13 cellular contexts compared by ENCODE assay signal in the genomic region with DNA sequence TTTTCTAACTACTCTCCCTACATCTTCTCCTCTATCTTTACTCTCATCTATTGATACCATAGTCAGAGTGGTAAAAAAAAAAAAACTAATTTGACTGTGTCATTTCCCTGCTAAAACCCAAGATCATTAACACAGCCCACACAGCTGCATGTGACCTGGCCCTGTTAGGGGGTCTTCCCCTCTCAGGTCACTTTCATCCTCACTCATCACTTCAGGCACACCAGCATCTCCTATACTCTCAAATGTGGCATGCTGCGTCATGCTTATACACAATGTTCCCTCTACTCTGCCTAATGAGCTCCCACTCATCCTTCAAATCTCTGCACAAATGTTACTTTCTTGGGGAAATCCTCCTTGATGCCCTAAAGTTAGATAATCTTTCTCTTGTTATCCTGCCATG.
DNase-seq lines count a peak whose midpoint lies in the region; ATAC-seq and TF ChIP-seq lines count a peak whose summit lies in the region.
"Had no signal": no experiment of that assay in that cellular context is flagged by ENCODE, and none has a peak within 500 bp of the region (broad histone marks: within the 10 kb centered on the region; RNA-seq: fewer than 3 reads in every experiment).

No MANE protein-coding gene starts in this region.

- H3K9me3 ChIP-seq in body of pancreas, result no peaks in the 10 kb centered on the region
- H3K9me3 ChIP-seq: tibial nerve had no signal

- H3K4me3 ChIP-seq in body of pancreas, result no peak overlapping the region
- H3K4me3 ChIP-seq: cardiac muscle cell, tibial nerve had no signal

- H3K27ac ChIP-seq in body of pancreas, result no peak overlapping the region
- H3K27ac ChIP-seq: cardiac muscle cell, tibial nerve, WERI-Rb-1 had no signal

- no peaks in the 10 kb centered on the region for H3K4me1 ChIP-seq in body of pancreas

- POLR2A ChIA-PET in GM10248 (lab: Yijun Ruan, JAX), result no interaction called here

- ATAC-seq in GM18909 (IDR thresholded peaks at IDR 0.05; ENCODE audit: poor library complexity, unreplicated experiment) (peak; percentile 71), HG02852 (IDR thresholded peaks at IDR 0.05; ENCODE audit: unreplicated experiment) (peak; percentile 77), HG03558 (IDR thresholded peaks at IDR 0.05; ENCODE audit: extremely low read depth, unreplicated experiment) (peak; percentile 65), HG03521 (IDR thresholded peaks at IDR 0.05; ENCODE audit: unreplicated experiment) (no peak), body of pancreas (no peak)

- TF ChIP-seq POLR2A in body of pancreas (IDR thresholded peaks at IDR 0.05), result no peak

- H3K36me3 ChIP-seq in body of pancreas (replicated peaks in 1 of 2; ENCODE audit: insufficient read depth in 1 of 2, low read depth in 2 of 2), result no peaks in the 10 kb centered on the region
- H3K36me3 ChIP-seq: cardiac muscle cell, WERI-Rb-1 had no signal

- 97 to 100% methylated on average over 1 of the region's 1 CpG for WGBS in body of pancreas, 2 donors

- peak; percentile 28 for DNase-seq in GM10248 (ENCODE audit: extremely low spot score)
- DNase-seq in NCI-H748 treated with DMSO at 0.1 percent for 48 hours (lab: John Stamatoyannopoulos, UW), result no peak
- DNase-seq in body of pancreas, result no peak
- no peak for DNase-seq in dermis blood vessel endothelial cell
- DNase-seq: activated naive CD4-positive, alpha-beta T cell treated with anti-CD3 and anti-CD28 coated beads for 36 hours; OCI-M1; WERI-Rb-1 had no signal

- CTCF ChIA-PET in GM10248 (lab: Yijun Ruan, JAX), result interaction anchor here (0.9 to 1.4 kb wide), 2 partner anchors 20 to 46 kb away, joined by 3 read pairs; no protein-coding TSS in a partner anchor

- intact Hi-C loops in body of pancreas (cut with DNase I), result no loop called here

- no peaks in the 10 kb centered on the region for H3K27me3 ChIP-seq in body of pancreas
- H3K27me3 ChIP-seq: cardiac muscle cell, tibial nerve had no signal

- TF ChIP-seq CTCF in GM10248 (IDR thresholded peaks at IDR 0.05; ENCODE audit: control extremely low read depth, extremely low read depth, low read depth, missing control alignments) (no peak), body of pancreas (IDR thresholded peaks at IDR 0.05) (no peak)

Comparison
In these comparisons a context has a peak if more than half of its experiments do, and no peak if none do; other contexts are left out.
1. ATAC-seq: peak in GM18909 (single experiment), HG02852 (single experiment) and HG03558 (single experiment); none in HG03521 (single experiment) and body of pancreas (single experiment).